ENCODE assay signal across 26 cellular contexts in genomic region chr21:43754948-43755781, GRCh38. TPM values are rescaled to one million over a fixed set of nuclear protein-coding genes. Genes with fewer than 3 reads are reported as not detected.
A peak's percentile ranks its signal among the peaks of the same experiment; 100 is the strongest.
DNase-seq lines count a peak whose midpoint lies in the region; ATAC-seq and TF ChIP-seq lines count a peak whose summit lies in the region.
"Had no signal": no experiment of that assay in that cellular context is flagged by ENCODE, and none has a peak within 500 bp of the region (broad histone marks: within the 10 kb centered on the region; RNA-seq: fewer than 3 reads in every experiment).

No MANE protein-coding gene starts in this region.

- H3K9me3 ChIP-seq in stomach: no peaks in the 10 kb centered on the region
- H3K9me3 ChIP-seq: gastroesophageal sphincter, spleen, thyroid gland had no signal

- peak; percentile 47 for ATAC-seq in Right ventricle myocardium superior (ENCODE audit: poor library complexity)
- no peak for ATAC-seq in Right ventricle myocardium inferior
- no peak for ATAC-seq in GM18517 (IDR thresholded peaks at IDR 0.05; ENCODE audit: unreplicated experiment)
- no peak for ATAC-seq in HG02840 (IDR thresholded peaks at IDR 0.05; ENCODE audit: low FRiP score, unreplicated experiment)
- ATAC-seq: activated CD8-positive, alpha-beta memory T cell treated with anti-CD3 and anti-CD28 coated beads, Interleukin-2, amount 10 ng/mL, durations not matched to agents 7 days and 5 days; gastroesophageal sphincter had no signal

- peaks cover 50 to 98% (median 90%) of the 10 kb centered on the region in 4 donors for H3K36me3 ChIP-seq in stomach

- no peak for TF ChIP-seq CTCF in stomach (IDR thresholded peaks at IDR 0.05)

- TF ChIP-seq POLR2A in stomach (IDR thresholded peaks at IDR 0.05): no peak

- H3K27ac ChIP-seq in stomach: no peak overlapping the region
- H3K27ac ChIP-seq: brain microvascular endothelial cell, coronary artery, gastroesophageal sphincter, spleen, thyroid gland had no signal

- 70 to 84% (median 81%) methylated on average over 10 to 26 of the region's 26 CpGs for WGBS in stomach, 5 donors

- no peak for TF ChIP-seq EP300 in stomach (IDR thresholded peaks at IDR 0.05)

- no peaks in the 10 kb centered on the region for H3K27me3 ChIP-seq in stomach
- H3K27me3 ChIP-seq: brain microvascular endothelial cell, gastroesophageal sphincter, spleen, thyroid gland had no signal

- H3K4me1 ChIP-seq in stomach: peaks cover 5 to 22% (median 14%) of the 10 kb centered on the region in 4 donors

- no peak overlapping the region for H3K4me3 ChIP-seq in stomach
- H3K4me3 ChIP-seq: coronary artery, gastroesophageal sphincter, spleen, thyroid gland had no signal

- intact Hi-C loops in Right ventricle myocardium superior (cut with DNase I): no loop called here
- intact Hi-C loops in Right ventricle myocardium inferior (cut with DNase I): no loop called here
- intact Hi-C loops in stomach (cut with DNase I; ENCODE audit: low total_unique reads): loop anchor here (10.0 kb wide), 2 partner anchors 60 to 90 kb away; no protein-coding TSS in a partner anchor
- intact Hi-C loops in posterior cingulate gyrus (cut with DNase I): no loop called here

- DNase-seq in Right ventricle myocardium superior (no peak), Right ventricle myocardium inferior (ENCODE audit: missing footprints) (no peak), NAMALWA (ENCODE audit: low spot score) (peak; percentile 52), cerebellar cortex (ENCODE audit: low spot score) (peak; percentile 87), stomach (peak; percentile 44), posterior cingulate gyrus (no peak)
- DNase-seq: activated CD4-positive, CD25-positive, alpha-beta regulatory T cell treated with anti-CD3 and anti-CD28 coated beads, Interleukin-2, amount 50 U/mL, for 72 hours; activated CD8-positive, alpha-beta memory T cell treated with anti-CD3 and anti-CD28 coated beads, Interleukin-2, amount 10 ng/mL, durations not matched to agents 7 days and 5 days; brain microvascular endothelial cell; CD4-positive, alpha-beta T cell; DMS 273 treated with DMSO at 0.1 percent for 48 hours; endodermal cell; kidney; mesenchymal stem cell; NCI-H1417 treated with DMSO at 0.1 percent for 48 hours; NCI-H2107; NCI-H510A; NK-92 treated with Interleukin-12 subunit alpha and Interleukin-12 subunit beta, amount 100 ng/mL, for 24 hours; spleen; stimulated activated CD4-positive, alpha-beta T cell treated with anti-CD3 and anti-CD28 coated beads, Interleukin-4, amount 100 ng/mL, for 1 hour; stimulated activated naive CD4-positive, alpha-beta T cell; thyroid gland had no signal

RNA-seq across cellular contexts. Expression of gene CSTB, which starts 20.9 kb away (rescaled TPM):
- total RNA-seq in Right ventricle myocardium superior: 36.1 TPM
- 44.1 TPM for total RNA-seq in Right ventricle myocardium inferior
- total RNA-seq in stomach: 10 to 100 TPM in 3 of 5 donors, 1 to 10 TPM in 1, under 1 TPM in 1; 0.58 to 36.4 (median 13.0) TPM
- polyA plus RNA-seq in stomach: 100 to 1,000 TPM in 1 of 3 donors, 10 to 100 TPM in 2; 82.5 to 403 (median 97.0) TPM

RNA-seq across cellular contexts. Expression of gene RRP1, which starts 34.2 kb away (rescaled TPM):
- total RNA-seq in Right ventricle myocardium superior: 9.4 TPM
- 10.1 TPM for total RNA-seq in Right ventricle myocardium inferior
- total RNA-seq in stomach: 10 to 100 TPM; 11.9 to 25.6 (median 18.2) TPM
- 10 to 100 TPM; 10.6 to 17.2 (median 15.6) TPM for polyA plus RNA-seq in stomach

RNA-seq across cellular contexts. Expression of gene PDXK, which starts 36.2 kb away (rescaled TPM):
- total RNA-seq in Right ventricle myocardium superior: 93.8 TPM
- total RNA-seq in Right ventricle myocardium inferior: 105 TPM
- total RNA-seq in stomach: 100 to 1,000 TPM in 1 of 5 donors, 10 to 100 TPM in 4; 41.9 to 139 (median 57.5) TPM
- polyA plus RNA-seq in stomach: 10 to 100 TPM; 36.7 to 53.1 (median 51.5) TPM

Comparison
In these comparisons a context has a peak if more than half of its experiments do, and no peak if none do; other contexts are left out.
1. DNase-seq: peak in NAMALWA (single experiment), cerebellar cortex (single experiment) and stomach (single experiment); none in Right ventricle myocardium superior (single experiment), Right ventricle myocardium inferior (single experiment) and posterior cingulate gyrus (0 of 10).